Comparison of ENCODE assay signal across 11 cellular contexts in genomic region chr2:101766337-101766736, GRCh38.
DNase-seq lines count a peak whose midpoint lies in the region; ATAC-seq and TF ChIP-seq lines count a peak whose summit lies in the region.
"Had no signal": no experiment of that assay in that cellular context is flagged by ENCODE, and none has a peak within 500 bp of the region (broad histone marks: within the 10 kb centered on the region; RNA-seq: fewer than 3 reads in every experiment).

No MANE protein-coding gene starts in this region.

- POLR2A ChIA-PET in CD8-positive, alpha-beta memory T cell (lab: Charles Lee) = interaction anchor here (0.7 kb wide), 1 partner anchor 20 kb away, joined by 3 read pairs; no protein-coding TSS in a partner anchor
- POLR2A ChIA-PET in activated CD8-positive, alpha-beta T cell treated with anti-CD3 and anti-CD28 coated beads for 36 hours (lab: Charles Lee) = interaction anchor here (0.7 to 1.7 kb wide), 2 partner anchors 14 to 350 kb away, joined by 3 to 4 read pairs; no protein-coding TSS in a partner anchor

- CTCF ChIA-PET in CD8-positive, alpha-beta memory T cell (lab: Charles Lee) = interaction anchor here (1.1 kb wide), 1 partner anchor 56 kb away, joined by 5 read pairs; no protein-coding TSS in a partner anchor
- CTCF ChIA-PET in activated CD8-positive, alpha-beta T cell treated with anti-CD3 and anti-CD28 coated beads for 36 hours (lab: Charles Lee) = interaction anchor here (1.0 to 2.7 kb wide), 5 partner anchors 10 to 57 kb away, joined by 3 to 11 read pairs (median 3); no protein-coding TSS in a partner anchor

- peaks cover 79% of the 10 kb centered on the region for H3K4me1 ChIP-seq in CD8-positive, alpha-beta memory T cell (ENCODE audit: insufficient read depth, low read length)
- peaks cover 88% of the 10 kb centered on the region for H3K4me1 ChIP-seq in RWPE2 (ENCODE audit: insufficient read depth, poor library complexity, severe bottlenecking)

- H3K9me3 ChIP-seq in CD8-positive, alpha-beta memory T cell (ENCODE audit: low read length) = no peaks in the 10 kb centered on the region
- H3K9me3 ChIP-seq in RWPE2 (ENCODE audit: severe bottlenecking) = no peaks in the 10 kb centered on the region

- H3K27ac Mint-ChIP-seq in CD8-positive, alpha-beta memory T cell = peak overlapping the region in 7 of 8 donors; percentile 13 to 82 (median 70)
- no peak overlapping the region for H3K27ac Mint-ChIP-seq in activated CD8-positive, alpha-beta T cell treated with anti-CD3 and anti-CD28 coated beads for 36 hours

- ATAC-seq in RWPE2 (ENCODE audit: low read depth) (no peak), sciatic nerve (peak; percentile 57)
- ATAC-seq in activated CD8-positive, alpha-beta T cell treated with anti-CD3 and anti-CD28 coated beads for 36 hours = no peak
- ATAC-seq: left colon had no signal

- H3K4me3 ChIP-seq in CD8-positive, alpha-beta memory T cell (ENCODE audit: low read length) = no peak overlapping the region
- no peak overlapping the region for H3K4me3 ChIP-seq in RWPE2 (ENCODE audit: severe bottlenecking)

- H3K27me3 ChIP-seq in CD8-positive, alpha-beta memory T cell (ENCODE audit: insufficient read depth, low read length, poor library complexity, severe bottlenecking) = no peaks in the 10 kb centered on the region
- no peaks in the 10 kb centered on the region for H3K27me3 ChIP-seq in RWPE2 (ENCODE audit: insufficient read depth, poor library complexity, severe bottlenecking)

- intact Hi-C loops in sciatic nerve (cut with DNase I) = no loop called here
- intact Hi-C loops in activated CD8-positive, alpha-beta T cell treated with anti-CD3 and anti-CD28 coated beads for 36 hours (cut with micrococcal nuclease) = no loop called here

- no peaks in the 10 kb centered on the region for H3K9me3 Mint-ChIP-seq in CD8-positive, alpha-beta memory T cell
- no peaks in the 10 kb centered on the region for H3K9me3 Mint-ChIP-seq in activated CD8-positive, alpha-beta T cell treated with anti-CD3 and anti-CD28 coated beads for 36 hours

- DNase-seq in CD8-positive, alpha-beta memory T cell = no peak
- DNase-seq in RWPE2 (ENCODE audit: low spot score) (no peak), fibroblast of peridontal ligament (ENCODE audit: extremely low read depth) (peak; percentile 49), sciatic nerve (ENCODE audit: low spot score) (no peak), DMS 273 treated with DMSO at 0.1 percent for 48 hours (lab: John Stamatoyannopoulos, UW) (no peak)
- DNase-seq in stimulated activated CD8-positive, alpha-beta memory T cell treated with anti-CD3 and anti-CD28 coated beads, Interleukin-4, amount 100 ng/mL, for 48 hours = no peak
- DNase-seq in activated CD8-positive, alpha-beta T cell treated with anti-CD3 and anti-CD28 coated beads for 36 hours = no peak
- DNase-seq in activated effector memory CD4-positive, alpha-beta T cell treated with anti-CD3 and anti-CD28 coated beads, Interleukin-2, amount 50 U/mL, for 16 hours = no peak
- DNase-seq: left colon; NCI-H2171 treated with DMSO at 0.1 percent for 48 hours; stimulated activated naive CD4-positive, alpha-beta T cell had no signal

- no peak for TF ChIP-seq CTCF in RWPE2 (IDR thresholded peaks at IDR 0.05; ENCODE audit: poor library complexity, severe bottlenecking)
- TF ChIP-seq CTCF in activated CD8-positive, alpha-beta T cell treated with anti-CD3 and anti-CD28 coated beads for 36 hours (IDR thresholded peaks at IDR 0.05) = no peak

- H3K27ac ChIP-seq in CD8-positive, alpha-beta memory T cell (ENCODE audit: low read depth, low read length) = no peak overlapping the region
- peak overlapping the region; percentile 69 for H3K27ac ChIP-seq in RWPE2 (ENCODE audit: poor library complexity, severe bottlenecking)

- peaks cover 73 to 95% (median 93%) of the 10 kb centered on the region in 3 donors for H3K4me1 Mint-ChIP-seq in CD8-positive, alpha-beta memory T cell
- peaks cover 80% of the 10 kb centered on the region for H3K4me1 Mint-ChIP-seq in activated CD8-positive, alpha-beta T cell treated with anti-CD3 and anti-CD28 coated beads for 36 hours (ENCODE audit: low read depth)

- H3K27me3 Mint-ChIP-seq in CD8-positive, alpha-beta memory T cell = no peaks in the 10 kb centered on the region
- H3K27me3 Mint-ChIP-seq in activated CD8-positive, alpha-beta T cell treated with anti-CD3 and anti-CD28 coated beads for 36 hours = no peaks in the 10 kb centered on the region

- peaks cover 0 to under 1% (median 0%) of the 10 kb centered on the region in 3 donors for H3K36me3 Mint-ChIP-seq in CD8-positive, alpha-beta memory T cell
- H3K36me3 Mint-ChIP-seq in activated CD8-positive, alpha-beta T cell treated with anti-CD3 and anti-CD28 coated beads for 36 hours (ENCODE audit: low read depth) = no peaks in the 10 kb centered on the region

- H3K36me3 ChIP-seq in CD8-positive, alpha-beta memory T cell (ENCODE audit: insufficient read depth, low read length) = no peaks in the 10 kb centered on the region
- no peaks in the 10 kb centered on the region for H3K36me3 ChIP-seq in RWPE2 (ENCODE audit: low read depth)

- peak overlapping the region in 2 of 7 donors; percentile 20 to 47 for H3K4me3 Mint-ChIP-seq in CD8-positive, alpha-beta memory T cell
- no peak overlapping the region for H3K4me3 Mint-ChIP-seq in activated CD8-positive, alpha-beta T cell treated with anti-CD3 and anti-CD28 coated beads for 36 hours
